33 cellular contexts compared by ENCODE assay signal in the genomic region with DNA sequence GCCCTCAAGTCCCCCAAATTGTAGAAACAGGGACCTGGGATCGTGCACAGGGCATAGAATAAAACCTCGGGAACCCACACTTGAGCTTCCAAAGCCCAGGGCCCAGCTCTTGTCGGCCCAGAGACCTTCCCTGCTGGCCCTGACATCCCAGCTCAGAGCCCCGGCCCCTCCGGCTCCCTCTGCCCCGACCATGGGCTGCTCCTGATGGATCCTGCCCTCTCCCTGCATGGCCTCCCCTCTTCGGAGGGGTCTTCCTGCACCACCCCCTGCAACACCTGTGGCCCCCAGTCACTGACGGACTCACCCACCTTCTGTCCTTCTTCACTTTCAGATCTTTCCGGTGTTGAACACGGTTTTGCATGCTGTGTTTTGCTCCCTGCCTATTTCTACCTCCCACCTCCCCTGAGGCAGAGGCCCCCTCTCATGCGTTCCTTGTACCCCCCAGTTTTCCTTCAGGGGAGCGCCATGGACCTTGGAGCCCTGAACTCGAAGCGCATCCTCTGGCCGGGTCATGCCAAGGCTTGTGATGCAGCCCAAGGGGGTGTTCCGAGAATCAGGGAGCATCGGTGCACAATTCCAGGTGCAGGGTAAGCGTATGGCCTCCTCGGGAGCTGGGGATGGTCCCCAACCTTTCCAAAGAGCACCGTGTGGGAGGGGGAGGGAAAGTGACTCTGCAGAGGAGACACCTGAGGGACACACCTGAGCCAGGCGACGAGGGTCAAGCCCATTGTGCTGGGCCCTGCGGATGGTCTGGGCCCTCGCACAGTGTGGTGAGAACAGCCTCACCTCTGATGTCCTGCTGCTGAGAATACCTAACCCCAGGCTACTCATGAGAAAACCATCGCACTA.
"Had no signal": no experiment of that assay in that cellular context is flagged by ENCODE, and none has a peak within 500 bp of the region (broad histone marks: within the 10 kb centered on the region; RNA-seq: fewer than 3 reads in every experiment).

No MANE protein-coding gene starts in this region.

- ATAC-seq: activated CD4-positive, alpha-beta T cell treated with anti-CD3 and anti-CD28 coated beads for 36 hours; activated CD8-positive, alpha-beta memory T cell treated with anti-CD3 and anti-CD28 coated beads, Interleukin-2, amount 10 ng/mL, durations not matched to agents 7 days and 5 days; activated CD8-positive, alpha-beta T cell treated with anti-CD3 and anti-CD28 coated beads, Interleukin-2, amount 10 ng/mL, durations not matched to agents 7 days and 5 days; activated naive CD8-positive, alpha-beta T cell treated with anti-CD3 and anti-CD28 coated beads, Interleukin-2, amount 50 U/mL, for 24 hours; esophagus mucosa had no signal

- H3K27ac Mint-ChIP-seq: activated CD4-positive, alpha-beta memory T cell treated with anti-CD3 and anti-CD28 coated beads for 36 hours; activated CD4-positive, alpha-beta T cell treated with anti-CD3 and anti-CD28 coated beads for 36 hours; activated CD4-positive, alpha-beta T cell treated with anti-CD3 and anti-CD28 coated beads, Interleukin-2, amount 10 ng/mL, durations not matched to agents 24 days and 14 days; activated CD8-positive, alpha-beta memory T cell treated with anti-CD3 and anti-CD28 coated beads, Interleukin-2, amount 10 ng/mL, durations not matched to agents 7 days and 5 days; activated CD8-positive, alpha-beta T cell treated with anti-CD3 and anti-CD28 coated beads, Interleukin-2, amount 10 ng/mL, durations not matched to agents 7 days and 5 days; activated naive CD4-positive, alpha-beta T cell treated with anti-CD3 and anti-CD28 coated beads for 36 hours; activated naive CD4-positive, alpha-beta T cell treated with anti-CD3 and anti-CD28 coated beads, Interleukin-2, amount 50 U/mL, for 24 hours; activated naive CD8-positive, alpha-beta T cell treated with anti-CD3 and anti-CD28 coated beads for 36 hours; activated naive CD8-positive, alpha-beta T cell treated with anti-CD3 and anti-CD28 coated beads, Interleukin-2, amount 50 U/mL, for 24 hours; activated T-helper 1 cell treated with anti-CD3 and anti-CD28 coated beads, Interleukin-12 subunit alpha, Interleukin-12 subunit beta, Interleukin-2, Interleukin-4 antibody, amounts not matched to agents 30 ng/mL and 10 ng/mL and 1 ng/mL, durations not matched to agents 14 hours and 24 hours and 36 hours; activated T-helper 2 cell treated with anti-CD3 and anti-CD28 coated beads, Interferon-gamma antibody, Interleukin-2, Interleukin-4, amounts not matched to agents 10 μg/mL and 5 μg/mL and 100 μg/mL, durations not matched to agents 14 hours and 24 hours and 36 hours; brain; dendritic cell treated with granulocyte-macrophage colony-stimulating factor and Interleukin-4, amounts not matched to agents 40 ng/mL and 50 ng/mL, for 4 days; endodermal cell had no signal

- H3K9me3 ChIP-seq: adrenal gland, ascending aorta, breast epithelium had no signal

- H3K4me1 Mint-ChIP-seq: activated CD4-positive, alpha-beta T cell treated with anti-CD3 and anti-CD28 coated beads for 36 hours; activated CD4-positive, alpha-beta T cell treated with anti-CD3 and anti-CD28 coated beads, Interleukin-2, amount 10 ng/mL, durations not matched to agents 24 days and 14 days; activated CD8-positive, alpha-beta memory T cell treated with anti-CD3 and anti-CD28 coated beads, Interleukin-2, amount 10 ng/mL, durations not matched to agents 7 days and 5 days; activated naive CD4-positive, alpha-beta T cell treated with anti-CD3 and anti-CD28 coated beads, Interleukin-2, amount 50 U/mL, for 24 hours; activated naive CD8-positive, alpha-beta T cell treated with anti-CD3 and anti-CD28 coated beads for 36 hours; activated naive CD8-positive, alpha-beta T cell treated with anti-CD3 and anti-CD28 coated beads, Interleukin-2, amount 50 U/mL, for 24 hours; endodermal cell had no signal

- DNase-seq: activated CD4-positive, alpha-beta memory T cell treated with anti-CD3 and anti-CD28 coated beads for 36 hours; activated CD4-positive, alpha-beta T cell treated with anti-CD3 and anti-CD28 coated beads for 36 hours; activated CD4-positive, alpha-beta T cell treated with anti-CD3 and anti-CD28 coated beads, Interleukin-2, amount 10 ng/mL, durations not matched to agents 24 days and 14 days; activated CD4-positive, CD25-positive, alpha-beta regulatory T cell; activated CD4-positive, CD25-positive, alpha-beta regulatory T cell treated with anti-CD3 and anti-CD28 coated beads, Interleukin-2, amount 50 U/mL, for 72 hours; activated CD8-positive, alpha-beta memory T cell treated with anti-CD3 and anti-CD28 coated beads, Interleukin-2, amount 10 ng/mL, durations not matched to agents 7 days and 5 days; activated CD8-positive, alpha-beta memory T cell treated with anti-CD3 and anti-CD28 coated beads, Interleukin-2, amount 50 U/mL, for 4 hours; activated CD8-positive, alpha-beta T cell treated with anti-CD3 and anti-CD28 coated beads, Interleukin-2, amount 10 ng/mL, durations not matched to agents 7 days and 5 days; activated naive CD4-positive, alpha-beta T cell treated with anti-CD3 and anti-CD28 coated beads for 36 hours; activated naive CD8-positive, alpha-beta T cell treated with anti-CD3 and anti-CD28 coated beads for 36 hours; activated naive CD8-positive, alpha-beta T cell treated with anti-CD3 and anti-CD28 coated beads, Interleukin-2, amount 50 U/mL, for 24 hours; activated T-cell treated with anti-CD3 and anti-CD28 coated beads, Interleukin-2, amount 50 U/mL, for 1 hour; activated T-cell treated with anti-CD3 and anti-CD28 coated beads, Interleukin-2, amount 50 U/mL, for 48 hours; amygdala; central memory CD4-positive, alpha-beta T cell; cerebellar nuclear complex; dorsolateral prefrontal cortex; effector memory CD4-positive, alpha-beta T cell; endodermal cell; foreskin fibroblast; glutamatergic neuron; T-helper 2 cell had no signal

- H3K4me1 ChIP-seq: adrenal gland, breast epithelium had no signal

- H3K27me3 ChIP-seq: adrenal gland, ascending aorta, cardiac muscle cell had no signal

- H3K27ac ChIP-seq: adrenal gland, ascending aorta, breast epithelium, cardiac muscle cell, coronary artery, dorsolateral prefrontal cortex had no signal

- H3K36me3 ChIP-seq: adrenal gland, ascending aorta, breast epithelium, cardiac muscle cell had no signal

- H3K4me3 Mint-ChIP-seq: activated CD4-positive, alpha-beta memory T cell treated with anti-CD3 and anti-CD28 coated beads for 36 hours; activated CD4-positive, alpha-beta T cell treated with anti-CD3 and anti-CD28 coated beads for 36 hours; activated CD4-positive, alpha-beta T cell treated with anti-CD3 and anti-CD28 coated beads, Interleukin-2, amount 10 ng/mL, durations not matched to agents 24 days and 14 days; activated CD8-positive, alpha-beta memory T cell treated with anti-CD3 and anti-CD28 coated beads, Interleukin-2, amount 10 ng/mL, durations not matched to agents 7 days and 5 days; activated CD8-positive, alpha-beta T cell treated with anti-CD3 and anti-CD28 coated beads, Interleukin-2, amount 10 ng/mL, durations not matched to agents 7 days and 5 days; activated naive CD4-positive, alpha-beta T cell treated with anti-CD3 and anti-CD28 coated beads for 36 hours; activated naive CD4-positive, alpha-beta T cell treated with anti-CD3 and anti-CD28 coated beads, Interleukin-2, amount 50 U/mL, for 24 hours; activated naive CD8-positive, alpha-beta T cell treated with anti-CD3 and anti-CD28 coated beads for 36 hours; activated naive CD8-positive, alpha-beta T cell treated with anti-CD3 and anti-CD28 coated beads, Interleukin-2, amount 50 U/mL, for 24 hours; activated T-helper 1 cell treated with anti-CD3 and anti-CD28 coated beads, Interleukin-12 subunit alpha, Interleukin-12 subunit beta, Interleukin-2, Interleukin-4 antibody, amounts not matched to agents 30 ng/mL and 10 ng/mL and 1 ng/mL, durations not matched to agents 14 hours and 24 hours and 36 hours; brain; dendritic cell treated with granulocyte-macrophage colony-stimulating factor and Interleukin-4, amounts not matched to agents 40 ng/mL and 50 ng/mL, for 4 days; endodermal cell had no signal

- H3K36me3 Mint-ChIP-seq: activated CD4-positive, alpha-beta memory T cell treated with anti-CD3 and anti-CD28 coated beads for 36 hours; activated CD8-positive, alpha-beta memory T cell treated with anti-CD3 and anti-CD28 coated beads, Interleukin-2, amount 10 ng/mL, durations not matched to agents 7 days and 5 days; activated naive CD4-positive, alpha-beta T cell treated with anti-CD3 and anti-CD28 coated beads, Interleukin-2, amount 50 U/mL, for 24 hours; activated naive CD8-positive, alpha-beta T cell treated with anti-CD3 and anti-CD28 coated beads for 36 hours; brain had no signal

- H3K27me3 Mint-ChIP-seq: activated CD4-positive, alpha-beta T cell treated with anti-CD3 and anti-CD28 coated beads, Interleukin-2, amount 10 ng/mL, durations not matched to agents 24 days and 14 days; activated CD8-positive, alpha-beta memory T cell treated with anti-CD3 and anti-CD28 coated beads, Interleukin-2, amount 10 ng/mL, durations not matched to agents 7 days and 5 days; activated naive CD8-positive, alpha-beta T cell treated with anti-CD3 and anti-CD28 coated beads for 36 hours; activated naive CD8-positive, alpha-beta T cell treated with anti-CD3 and anti-CD28 coated beads, Interleukin-2, amount 50 U/mL, for 24 hours; dendritic cell treated with granulocyte-macrophage colony-stimulating factor and Interleukin-4, amounts not matched to agents 40 ng/mL and 50 ng/mL, for 4 days had no signal

- H3K9me3 Mint-ChIP-seq: activated CD4-positive, alpha-beta memory T cell treated with anti-CD3 and anti-CD28 coated beads for 36 hours; activated CD4-positive, alpha-beta T cell treated with anti-CD3 and anti-CD28 coated beads, Interleukin-2, amount 10 ng/mL, durations not matched to agents 24 days and 14 days; activated naive CD4-positive, alpha-beta T cell treated with anti-CD3 and anti-CD28 coated beads for 36 hours; activated naive CD4-positive, alpha-beta T cell treated with anti-CD3 and anti-CD28 coated beads, Interleukin-2, amount 50 U/mL, for 24 hours; activated naive CD8-positive, alpha-beta T cell treated with anti-CD3 and anti-CD28 coated beads for 36 hours; activated naive CD8-positive, alpha-beta T cell treated with anti-CD3 and anti-CD28 coated beads, Interleukin-2, amount 50 U/mL, for 24 hours; activated T-helper 1 cell treated with anti-CD3 and anti-CD28 coated beads, Interleukin-12 subunit alpha, Interleukin-12 subunit beta, Interleukin-2, Interleukin-4 antibody, amounts not matched to agents 30 ng/mL and 10 ng/mL and 1 ng/mL, durations not matched to agents 14 hours and 24 hours and 36 hours; activated T-helper 2 cell treated with anti-CD3 and anti-CD28 coated beads, Interferon-gamma antibody, Interleukin-2, Interleukin-4, amounts not matched to agents 10 μg/mL and 5 μg/mL and 100 μg/mL, durations not matched to agents 14 hours and 24 hours and 36 hours; dendritic cell treated with granulocyte-macrophage colony-stimulating factor and Interleukin-4, amounts not matched to agents 40 ng/mL and 50 ng/mL, for 4 days; endodermal cell had no signal

- H3K4me3 ChIP-seq: adrenal gland, ascending aorta, breast epithelium, cardiac muscle cell, coronary artery, dorsolateral prefrontal cortex had no signal
